In the genomic region with DNA sequence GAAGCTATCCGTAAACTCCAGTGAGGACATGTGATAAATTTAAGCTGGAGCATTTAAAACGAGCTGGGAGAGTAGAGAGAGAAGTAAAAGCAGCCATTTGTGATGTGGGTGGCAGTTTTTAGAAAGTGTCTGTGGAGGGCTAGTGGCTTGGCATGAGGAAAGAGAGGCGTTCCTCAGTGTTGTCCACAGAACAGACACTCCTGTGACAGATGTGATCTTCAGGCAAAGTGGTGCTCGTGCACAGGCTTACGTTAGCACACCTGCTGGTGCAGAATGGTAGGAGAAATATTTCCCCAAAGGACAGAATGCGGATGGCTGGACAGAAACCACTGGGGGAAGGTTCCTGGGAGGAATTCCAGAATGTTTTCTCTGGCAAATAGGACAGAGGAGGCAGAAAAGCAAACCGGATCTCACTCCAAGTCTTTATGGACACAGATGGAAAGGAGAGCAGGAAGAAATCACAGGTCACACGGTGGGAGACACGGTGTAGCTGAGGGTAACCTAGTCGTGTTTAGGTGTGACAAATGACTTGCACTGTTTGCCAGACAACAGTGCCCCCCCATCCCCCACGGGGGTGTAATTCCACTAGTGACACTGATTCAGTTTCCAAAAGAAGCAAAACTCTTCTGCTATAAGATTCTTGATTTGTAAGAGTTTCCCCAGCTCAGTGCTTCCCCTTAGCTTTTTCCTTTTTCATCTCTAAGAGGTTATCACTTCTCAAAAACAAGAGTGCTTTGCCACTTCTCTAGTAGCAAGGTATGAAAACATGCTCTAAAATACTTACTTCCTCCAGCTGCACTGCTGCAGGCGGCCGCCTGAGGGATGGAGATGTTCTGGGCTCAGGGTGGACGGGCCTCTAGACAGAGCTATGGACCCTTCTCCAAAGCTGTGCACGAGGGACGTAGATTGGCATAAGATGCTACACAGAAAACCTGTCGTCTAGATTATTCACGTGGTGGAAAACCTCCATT, we compare ENCODE assay signal across 9 cellular contexts.
DNase-seq lines count a peak whose midpoint lies in the region; ATAC-seq and FAIRE-seq lines count a peak whose summit lies in the region.
"Had no signal": no experiment of that assay in that cellular context is flagged by ENCODE, and none has a peak within 500 bp of the region (broad histone marks: within the 10 kb centered on the region; RNA-seq: fewer than 3 reads in every experiment).

No MANE protein-coding gene starts in this region.

- ATAC-seq in GM18502 (IDR thresholded peaks at IDR 0.05; ENCODE audit: poor library complexity, unreplicated experiment) (peak; percentile 51), GM21447 (IDR thresholded peaks at IDR 0.05; ENCODE audit: unreplicated experiment) (peak; percentile 43), HG03457 (IDR thresholded peaks at IDR 0.05; ENCODE audit: unreplicated experiment) (peak; percentile 33)
- ATAC-seq in stimulated activated effector memory CD8-positive, alpha-beta T cell treated with anti-CD3 and anti-CD28 coated beads, Interleukin-12 subunit alpha, Interleukin-12 subunit beta, amount 100 ng/mL, for 72 hours: no peak
- no peak for ATAC-seq in activated T-cell treated with anti-CD3 and anti-CD28 coated beads, Interleukin-2, amount 50 U/mL, for 72 hours (replicated peaks in 1 of 2)
- ATAC-seq: left ventricle myocardium superior had no signal

- H3K4me3 Mint-ChIP-seq in stimulated activated effector memory CD8-positive, alpha-beta T cell treated with anti-CD3 and anti-CD28 coated beads, Interleukin-12 subunit alpha, Interleukin-12 subunit beta, amount 100 ng/mL, for 72 hours: no peak overlapping the region
- no peak overlapping the region for H3K4me3 Mint-ChIP-seq in activated T-cell treated with anti-CD3 and anti-CD28 coated beads, Interleukin-2, amount 50 U/mL, for 72 hours

- no peaks in the 10 kb centered on the region for H3K9me3 Mint-ChIP-seq in stimulated activated effector memory CD8-positive, alpha-beta T cell treated with anti-CD3 and anti-CD28 coated beads, Interleukin-12 subunit alpha, Interleukin-12 subunit beta, amount 100 ng/mL, for 72 hours
- H3K9me3 Mint-ChIP-seq in activated T-cell treated with anti-CD3 and anti-CD28 coated beads, Interleukin-2, amount 50 U/mL, for 72 hours: no peaks in the 10 kb centered on the region

- H3K27ac Mint-ChIP-seq in stimulated activated effector memory CD8-positive, alpha-beta T cell treated with anti-CD3 and anti-CD28 coated beads, Interleukin-12 subunit alpha, Interleukin-12 subunit beta, amount 100 ng/mL, for 72 hours: no peak overlapping the region
- no peak overlapping the region for H3K27ac Mint-ChIP-seq in activated T-cell treated with anti-CD3 and anti-CD28 coated beads, Interleukin-2, amount 50 U/mL, for 72 hours

- FAIRE-seq in frontal cortex (lab: Jason Lieb, UNC): no peak

- no peaks in the 10 kb centered on the region for H3K36me3 Mint-ChIP-seq in stimulated activated effector memory CD8-positive, alpha-beta T cell treated with anti-CD3 and anti-CD28 coated beads, Interleukin-12 subunit alpha, Interleukin-12 subunit beta, amount 100 ng/mL, for 72 hours
- H3K36me3 Mint-ChIP-seq in activated T-cell treated with anti-CD3 and anti-CD28 coated beads, Interleukin-2, amount 50 U/mL, for 72 hours (ENCODE audit: insufficient read depth in 2 of 2): no peaks in the 10 kb centered on the region

- DNase-seq in medulla oblongata (ENCODE audit: extremely low spot score) (peak; percentile 23), midbrain (lab: John Stamatoyannopoulos, UW) (no peak), frontal cortex (ENCODE audit: low spot score in 2 of 2) (no peak)
- no peak for DNase-seq in stimulated activated effector memory CD8-positive, alpha-beta T cell treated with anti-CD3 and anti-CD28 coated beads, Interleukin-12 subunit alpha, Interleukin-12 subunit beta, amount 100 ng/mL, for 72 hours (ENCODE audit: low spot score in 2 of 2)
- DNase-seq in activated T-cell treated with anti-CD3 and anti-CD28 coated beads, Interleukin-2, amount 50 U/mL, for 72 hours: no peak

- peaks cover 8% of the 10 kb centered on the region for H3K27me3 Mint-ChIP-seq in activated T-cell treated with anti-CD3 and anti-CD28 coated beads, Interleukin-2, amount 50 U/mL, for 72 hours (ENCODE audit: low read depth)

- peaks cover 16% of the 10 kb centered on the region for H3K4me1 Mint-ChIP-seq in stimulated activated effector memory CD8-positive, alpha-beta T cell treated with anti-CD3 and anti-CD28 coated beads, Interleukin-12 subunit alpha, Interleukin-12 subunit beta, amount 100 ng/mL, for 72 hours
- no peaks in the 10 kb centered on the region for H3K4me1 Mint-ChIP-seq in activated T-cell treated with anti-CD3 and anti-CD28 coated beads, Interleukin-2, amount 50 U/mL, for 72 hours (ENCODE audit: low read depth)

Comparison
In these comparisons a context has a peak if more than half of its experiments do, and no peak if none do; other contexts are left out.
1. ATAC-seq: peak in GM18502 (single experiment), GM21447 (single experiment) and HG03457 (single experiment); none in stimulated activated effector memory CD8-positive, alpha-beta T cell treated with anti-CD3 and anti-CD28 coated beads, Interleukin-12 subunit alpha, Interleukin-12 subunit beta, amount 100 ng/mL, for 72 hours (single experiment) and activated T-cell treated with anti-CD3 and anti-CD28 coated beads, Interleukin-2, amount 50 U/mL, for 72 hours (0 of 2).